29 cellular contexts compared by ENCODE assay signal in genomic region chr7:102806613-102807012, GRCh38.
"Had no signal": no experiment of that assay in that cellular context is flagged by ENCODE, and none has a peak within 500 bp of the region (broad histone marks: within the 10 kb centered on the region; RNA-seq: fewer than 3 reads in every experiment).

No MANE protein-coding gene starts in this region.

- H3K27me3 ChIP-seq: ascending aorta, breast epithelium, esophagus muscularis mucosa, foreskin keratinocyte, gastrocnemius medialis had no signal

- ATAC-seq: activated CD4-positive, alpha-beta T cell treated with anti-CD3 and anti-CD28 coated beads for 36 hours; activated naive CD4-positive, alpha-beta T cell treated with anti-CD3 and anti-CD28 coated beads, Interleukin-2, amount 50 U/mL, for 72 hours; activated T-cell treated with anti-CD3 and anti-CD28 coated beads, Interleukin-2, amount 50 U/mL, for 72 hours; effector memory CD8-positive, alpha-beta T cell; foreskin keratinocyte; gastrocnemius medialis had no signal

- H3K4me1 Mint-ChIP-seq: activated CD4-positive, alpha-beta T cell treated with anti-CD3 and anti-CD28 coated beads for 36 hours; activated CD4-positive, alpha-beta T cell treated with anti-CD3 and anti-CD28 coated beads, Interleukin-2, amount 10 ng/mL, durations not matched to agents 24 days and 14 days; activated naive CD4-positive, alpha-beta T cell treated with anti-CD3 and anti-CD28 coated beads, Interleukin-2, amount 10 ng/mL, durations not matched to agents 7 days and 5 days; activated naive CD8-positive, alpha-beta T cell treated with anti-CD3 and anti-CD28 coated beads, Interleukin-2, amount 10 ng/mL, durations not matched to agents 7 days and 5 days; central memory CD8-positive, alpha-beta T cell had no signal

- H3K36me3 Mint-ChIP-seq: activated naive CD4-positive, alpha-beta T cell treated with anti-CD3 and anti-CD28 coated beads, Interleukin-2, amount 10 ng/mL, durations not matched to agents 7 days and 5 days had no signal

- DNase-seq: activated CD4-positive, alpha-beta memory T cell treated with anti-CD3 and anti-CD28 coated beads, Interleukin-2, amount 10 ng/mL, durations not matched to agents 7 days and 5 days; activated CD4-positive, alpha-beta T cell treated with anti-CD3 and anti-CD28 coated beads for 36 hours; activated CD4-positive, alpha-beta T cell treated with anti-CD3 and anti-CD28 coated beads, Interleukin-2, amount 10 ng/mL, durations not matched to agents 24 days and 14 days; activated CD4-positive, CD25-positive, alpha-beta regulatory T cell; activated CD4-positive, CD25-positive, alpha-beta regulatory T cell treated with anti-CD3 and anti-CD28 coated beads, Interleukin-2, amount 50 U/mL, for 72 hours; activated CD8-positive, alpha-beta memory T cell treated with anti-CD3 and anti-CD28 coated beads, Interleukin-2, amount 50 U/mL, for 48 hours; activated gamma-delta T cell; activated naive CD4-positive, alpha-beta T cell; activated naive CD4-positive, alpha-beta T cell treated with anti-CD3 and anti-CD28 coated beads, Interleukin-2, amount 10 ng/mL, durations not matched to agents 7 days and 5 days; activated naive CD8-positive, alpha-beta T cell treated with anti-CD3 and anti-CD28 coated beads, Interleukin-2, amount 10 ng/mL, durations not matched to agents 7 days and 5 days; activated T-cell treated with anti-CD3 and anti-CD28 coated beads for 4 hours; activated T-cell treated with anti-CD3 and anti-CD28 coated beads, Interleukin-2, amount 50 U/mL, for 24 hours; activated T-cell treated with anti-CD3 and anti-CD28 coated beads, Interleukin-2, amount 50 U/mL, for 72 hours; dermis blood vessel endothelial cell; effector CD4-positive, alpha-beta T cell; effector memory CD8-positive, alpha-beta T cell; erythroblast; foreskin keratinocyte; gastrocnemius medialis; glutamatergic neuron; T1000 had no signal

- H3K27ac Mint-ChIP-seq: activated CD4-positive, alpha-beta memory T cell treated with anti-CD3 and anti-CD28 coated beads, Interleukin-2, amount 10 ng/mL, durations not matched to agents 7 days and 5 days; activated CD4-positive, alpha-beta T cell treated with anti-CD3 and anti-CD28 coated beads for 36 hours; activated CD4-positive, alpha-beta T cell treated with anti-CD3 and anti-CD28 coated beads, Interleukin-2, amount 10 ng/mL, durations not matched to agents 24 days and 14 days; activated naive CD4-positive, alpha-beta T cell treated with anti-CD3 and anti-CD28 coated beads, Interleukin-2, amount 10 ng/mL, durations not matched to agents 7 days and 5 days; activated naive CD8-positive, alpha-beta T cell treated with anti-CD3 and anti-CD28 coated beads, Interleukin-2, amount 10 ng/mL, durations not matched to agents 7 days and 5 days; activated T-cell treated with anti-CD3 and anti-CD28 coated beads, Interleukin-2, amount 50 U/mL, for 24 hours; activated T-cell treated with anti-CD3 and anti-CD28 coated beads, Interleukin-2, amount 50 U/mL, for 72 hours; brain; effector memory CD8-positive, alpha-beta T cell; T-helper 2 cell treated with Interferon-gamma antibody and Interleukin-4, amounts not matched to agents 5 μg/mL and 100 μg/mL, for 36 hours had no signal

- H3K36me3 ChIP-seq: breast epithelium had no signal

- H3K27me3 Mint-ChIP-seq: activated CD4-positive, alpha-beta memory T cell treated with anti-CD3 and anti-CD28 coated beads, Interleukin-2, amount 10 ng/mL, durations not matched to agents 7 days and 5 days; activated CD4-positive, alpha-beta T cell treated with anti-CD3 and anti-CD28 coated beads for 36 hours; activated CD4-positive, alpha-beta T cell treated with anti-CD3 and anti-CD28 coated beads, Interleukin-2, amount 10 ng/mL, durations not matched to agents 24 days and 14 days; activated naive CD4-positive, alpha-beta T cell treated with anti-CD3 and anti-CD28 coated beads, Interleukin-2, amount 10 ng/mL, durations not matched to agents 7 days and 5 days; activated naive CD8-positive, alpha-beta T cell treated with anti-CD3 and anti-CD28 coated beads, Interleukin-2, amount 10 ng/mL, durations not matched to agents 7 days and 5 days; activated T-cell treated with anti-CD3 and anti-CD28 coated beads, Interleukin-2, amount 50 U/mL, for 24 hours; brain; central memory CD8-positive, alpha-beta T cell; effector memory CD8-positive, alpha-beta T cell had no signal

- H3K4me3 Mint-ChIP-seq: activated CD4-positive, alpha-beta memory T cell treated with anti-CD3 and anti-CD28 coated beads, Interleukin-2, amount 10 ng/mL, durations not matched to agents 7 days and 5 days; activated CD4-positive, alpha-beta T cell treated with anti-CD3 and anti-CD28 coated beads for 36 hours; activated CD4-positive, alpha-beta T cell treated with anti-CD3 and anti-CD28 coated beads, Interleukin-2, amount 10 ng/mL, durations not matched to agents 24 days and 14 days; activated naive CD4-positive, alpha-beta T cell treated with anti-CD3 and anti-CD28 coated beads, Interleukin-2, amount 10 ng/mL, durations not matched to agents 7 days and 5 days; activated naive CD8-positive, alpha-beta T cell treated with anti-CD3 and anti-CD28 coated beads, Interleukin-2, amount 10 ng/mL, durations not matched to agents 7 days and 5 days; activated T-cell treated with anti-CD3 and anti-CD28 coated beads, Interleukin-2, amount 50 U/mL, for 24 hours; activated T-cell treated with anti-CD3 and anti-CD28 coated beads, Interleukin-2, amount 50 U/mL, for 72 hours; brain; central memory CD8-positive, alpha-beta T cell; effector memory CD8-positive, alpha-beta T cell; T-helper 2 cell treated with Interferon-gamma antibody and Interleukin-4, amounts not matched to agents 5 μg/mL and 100 μg/mL, for 36 hours had no signal

- H3K9me3 ChIP-seq: ascending aorta, breast epithelium, esophagus muscularis mucosa, gastrocnemius medialis had no signal

- H3K4me1 ChIP-seq: breast epithelium, foreskin keratinocyte had no signal

- H3K27ac ChIP-seq: ascending aorta, breast epithelium, coronary artery, esophagus muscularis mucosa, foreskin keratinocyte, gastrocnemius medialis had no signal

- H3K9me3 Mint-ChIP-seq: central memory CD8-positive, alpha-beta T cell had no signal

- H3K4me3 ChIP-seq: ascending aorta, breast epithelium, coronary artery, esophagus muscularis mucosa, gastrocnemius medialis had no signal
